Comparison of ENCODE assay signal across 9 cellular contexts in genomic region chr18:9971313-9971920, GRCh38. TPM values are rescaled to one million over a fixed set of nuclear protein-coding genes. Genes with fewer than 3 reads are reported as not detected.
DNase-seq lines count a peak whose midpoint lies in the region; ATAC-seq and TF ChIP-seq lines count a peak whose summit lies in the region.
"Had no signal": no experiment of that assay in that cellular context is flagged by ENCODE, and none has a peak within 500 bp of the region (broad histone marks: within the 10 kb centered on the region; RNA-seq: fewer than 3 reads in every experiment).

No MANE protein-coding gene starts in this region.

- H3K79me2 ChIP-seq in DOHH2 (ENCODE audit: control insufficient read depth, low read length), result no peaks in the 10 kb centered on the region

- H3K4me3 Mint-ChIP-seq in activated T-helper 2 cell treated with anti-CD3 and anti-CD28 coated beads, Interferon-gamma antibody, Interleukin-2, Interleukin-4, amounts not matched to agents 10 μg/mL and 5 μg/mL and 100 μg/mL, durations not matched to agents 14 hours and 24 hours and 36 hours (ENCODE audit: low read depth), result no peak overlapping the region
- H3K4me3 Mint-ChIP-seq: dendritic cell treated with granulocyte-macrophage colony-stimulating factor and Interleukin-4, amounts not matched to agents 40 ng/mL and 50 ng/mL, for 4 days had no signal

- ATAC-seq in omental fat pad (ENCODE audit: low FRiP score), result peak; percentile 62
- ATAC-seq in thoracic aorta (ENCODE audit: insufficient number of reproducible peaks, low FRiP score, low read depth), result no peak
- ATAC-seq in HG03175 (IDR thresholded peaks at IDR 0.05; ENCODE audit: unreplicated experiment), result no peak

- H3K27me3 ChIP-seq in DOHH2 (ENCODE audit: control insufficient read depth, low read length), result no peaks in the 10 kb centered on the region
- H3K27me3 ChIP-seq in thoracic aorta (replicated peaks; ENCODE audit: insufficient read depth), result no peaks in the 10 kb centered on the region

- TF ChIP-seq CTCF in DOHH2 (IDR thresholded peaks at IDR 0.05; ENCODE audit: low read depth, low read length, poor library complexity, severe bottlenecking) (peak; percentile 75), LNCAP (IDR thresholded peaks at IDR 0.05) (peak; percentile 74), RWPE1 (conservative IDR thresholded peaks at IDR 0.05; ENCODE audit: low read depth) (peak; percentile 77), foreskin fibroblast (IDR thresholded peaks at IDR 0.05; ENCODE audit: low read depth, low read length) (peak; percentile 48), omental fat pad (IDR thresholded peaks at IDR 0.05) (peak in 2 of 3 donors; percentile 27 to 86), thoracic aorta (IDR thresholded peaks at IDR 0.05) (peak; percentile 86)

- no peaks in the 10 kb centered on the region for H4K20me1 ChIP-seq in DOHH2 (ENCODE audit: control insufficient read depth, insufficient read depth, low read depth, low read length)

- H3F3A ChIP-seq in DOHH2 (ENCODE audit: control insufficient read depth, insufficient read depth), result no peaks in the 10 kb centered on the region

- H3K9me3 ChIP-seq in DOHH2 (ENCODE audit: control insufficient read depth, insufficient read depth, low read length) (no peaks in the 10 kb centered on the region), thoracic aorta (no peaks in the 10 kb centered on the region)

- H3K27ac ChIP-seq in DOHH2 (ENCODE audit: low read depth, low read length), result no peak overlapping the region
- no peak overlapping the region for H3K27ac ChIP-seq in RWPE1
- no peak overlapping the region for H3K27ac ChIP-seq in thoracic aorta

- CTCF ChIA-PET in RWPE1 (lab: Yijun Ruan, JAX), result interaction anchor here (0.5 to 2.9 kb wide), 8 partner anchors 14 to 817 kb away, joined by 3 to 31 read pairs (median 4); no protein-coding TSS in a partner anchor

- DNase-seq in RWPE1 (ENCODE audit: low spot score) (peak; percentile 64), foreskin fibroblast (peak; percentile 66 to 89), omental fat pad (ENCODE audit: low spot score) (peak; percentile 75), thoracic aorta (ENCODE audit: low spot score) (peak; percentile 39)
- DNase-seq in activated T-helper 2 cell treated with anti-CD3 and anti-CD28 coated beads, Interferon-gamma antibody, Interleukin-2, Interleukin-4, amounts not matched to agents 10 μg/mL and 5 μg/mL and 100 μg/mL, durations not matched to agents 14 hours and 24 hours and 36 hours (ENCODE audit: low spot score), result peak; percentile 49

- no peaks in the 10 kb centered on the region for H3K36me3 Mint-ChIP-seq in activated T-helper 2 cell treated with anti-CD3 and anti-CD28 coated beads, Interferon-gamma antibody, Interleukin-2, Interleukin-4, amounts not matched to agents 10 μg/mL and 5 μg/mL and 100 μg/mL, durations not matched to agents 14 hours and 24 hours and 36 hours (ENCODE audit: low read depth)

- H3K4me1 Mint-ChIP-seq in activated T-helper 2 cell treated with anti-CD3 and anti-CD28 coated beads, Interferon-gamma antibody, Interleukin-2, Interleukin-4, amounts not matched to agents 10 μg/mL and 5 μg/mL and 100 μg/mL, durations not matched to agents 14 hours and 24 hours and 36 hours (ENCODE audit: low read depth), result peaks cover 6% of the 10 kb centered on the region

- H3K9me2 ChIP-seq in DOHH2 (replicated peaks; ENCODE audit: control insufficient read depth, low read length), result no peaks in the 10 kb centered on the region

- peaks cover 1% of the 10 kb centered on the region for H3K4me1 ChIP-seq in DOHH2 (ENCODE audit: control insufficient read depth, low read length)
- no peaks in the 10 kb centered on the region for H3K4me1 ChIP-seq in thoracic aorta (ENCODE audit: control insufficient read depth in 1 of 2, low read depth in 2 of 2)

- H3K4me3 ChIP-seq in DOHH2 (ENCODE audit: low read length), result no peak overlapping the region
- H3K4me3 ChIP-seq in foreskin fibroblast (ENCODE audit: low read depth in 1 of 2, low read length in 2 of 2), result no peak overlapping the region
- no peak overlapping the region for H3K4me3 ChIP-seq in thoracic aorta

- H3K27me3 Mint-ChIP-seq in activated T-helper 2 cell treated with anti-CD3 and anti-CD28 coated beads, Interferon-gamma antibody, Interleukin-2, Interleukin-4, amounts not matched to agents 10 μg/mL and 5 μg/mL and 100 μg/mL, durations not matched to agents 14 hours and 24 hours and 36 hours (ENCODE audit: low read depth), result peaks cover 35% of the 10 kb centered on the region

- no peak overlapping the region for H3K4me2 ChIP-seq in DOHH2 (ENCODE audit: low read length)

- peaks cover 6% of the 10 kb centered on the region for H3K9me3 Mint-ChIP-seq in activated T-helper 2 cell treated with anti-CD3 and anti-CD28 coated beads, Interferon-gamma antibody, Interleukin-2, Interleukin-4, amounts not matched to agents 10 μg/mL and 5 μg/mL and 100 μg/mL, durations not matched to agents 14 hours and 24 hours and 36 hours

- intact Hi-C loops in activated T-helper 2 cell treated with anti-CD3 and anti-CD28 coated beads, Interferon-gamma antibody, Interleukin-2, Interleukin-4, amounts not matched to agents 10 μg/mL and 5 μg/mL and 100 μg/mL, durations not matched to agents 14 hours and 24 hours and 36 hours (cut with micrococcal nuclease), result loop anchor here (1.0 kb wide), 1 partner anchor 549 kb away; no protein-coding TSS in a partner anchor

- H3K36me3 ChIP-seq in DOHH2 (ENCODE audit: control insufficient read depth, low read length) (no peaks in the 10 kb centered on the region), thoracic aorta (no peaks in the 10 kb centered on the region)

- no peak overlapping the region for H3K27ac Mint-ChIP-seq in activated T-helper 2 cell treated with anti-CD3 and anti-CD28 coated beads, Interferon-gamma antibody, Interleukin-2, Interleukin-4, amounts not matched to agents 10 μg/mL and 5 μg/mL and 100 μg/mL, durations not matched to agents 14 hours and 24 hours and 36 hours
- H3K27ac Mint-ChIP-seq: dendritic cell treated with granulocyte-macrophage colony-stimulating factor and Interleukin-4, amounts not matched to agents 40 ng/mL and 50 ng/mL, for 4 days had no signal

- POLR2A ChIA-PET in RWPE1 (lab: Yijun Ruan, JAX; ENCODE audit: low non-redundant PET), result no interaction called here

RNA-seq across cellular contexts. Expression of gene VAPA, which starts 57.6 kb away (rescaled TPM):
- total RNA-seq in activated T-helper 2 cell treated with anti-CD3 and anti-CD28 coated beads, Interferon-gamma antibody, Interleukin-2, Interleukin-4, amounts not matched to agents 10 μg/mL and 5 μg/mL and 100 μg/mL, durations not matched to agents 14 hours and 24 hours and 36 hours, result 216 and 223 TPM in 2 replicates
- total RNA-seq in omental fat pad (100 to 1,000 TPM; 173 to 345 (median 246) TPM), thoracic aorta (100 to 1,000 TPM; 171 to 195 TPM)
